9 cellular contexts compared by ENCODE assay signal in the genomic region with DNA sequence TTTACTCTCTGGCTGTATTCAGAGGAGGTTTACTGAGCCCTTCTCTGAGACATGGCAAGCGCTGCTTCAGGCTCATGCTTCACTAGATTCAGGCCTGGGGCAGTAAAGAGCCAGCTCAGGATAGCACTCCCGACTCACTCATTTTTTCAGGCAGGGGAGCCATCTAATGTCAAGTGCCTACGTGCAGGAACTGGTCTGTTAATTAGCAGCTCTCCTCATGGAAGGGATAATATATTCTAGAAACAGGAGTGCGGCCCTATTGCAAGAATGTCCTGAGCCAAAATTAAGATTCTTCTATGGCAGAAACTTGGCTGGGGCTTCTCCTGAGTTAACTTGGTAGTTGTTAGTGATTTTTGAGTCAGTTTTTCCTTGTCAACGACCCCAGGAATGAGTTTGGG.
DNase-seq lines count a peak whose midpoint lies in the region; TF ChIP-seq lines count a peak whose summit lies in the region.
"Had no signal": no experiment of that assay in that cellular context is flagged by ENCODE, and none has a peak within 500 bp of the region (broad histone marks: within the 10 kb centered on the region; RNA-seq: fewer than 3 reads in every experiment).

No MANE protein-coding gene starts in this region.

- TF ChIP-seq CTCF in AG04450 (IDR thresholded peaks at IDR 0.05; ENCODE audit: low read depth, low read length) = no peak

- H3K4me1 ChIP-seq in esophagus (ENCODE audit: control insufficient read depth in 2 of 2, insufficient read depth in 2 of 2, low read length in 1 of 2) (peaks cover 8 to 19% of the 10 kb centered on the region in 2 donors), muscle layer of duodenum (ENCODE audit: control insufficient read depth in 1 of 2, insufficient read depth in 2 of 2, low read length in 2 of 2) (peaks cover 14 to 41% of the 10 kb centered on the region in 2 donors)

- H3K9me3 Mint-ChIP-seq in activated T-cell treated with anti-CD3 and anti-CD28 coated beads, Interleukin-2, amount 50 U/mL, for 24 hours = no peaks in the 10 kb centered on the region

- POLR2A ChIA-PET in AG04450 (lab: Yijun Ruan, JAX) = interaction anchor here (0.7 to 1.6 kb wide), 7 partner anchors 9 to 341 kb away, joined by 3 to 6 read pairs (median 3); no protein-coding TSS in a partner anchor

- peak overlapping the region; percentile 100 for H3K27ac ChIP-seq in AG04450 (ENCODE audit: low read depth, low read length)
- peak overlapping the region; percentile 90 to 96 for H3K27ac ChIP-seq in esophagus (ENCODE audit: low read depth in 2 of 2, low read length in 1 of 2)
- peak overlapping the region; percentile 87 for H3K27ac ChIP-seq in muscle layer of duodenum (ENCODE audit: low read length)

- DNase-seq in AG04450 (ENCODE audit: low read depth, low spot score) (no peak), NCI-H345 (lab: John Stamatoyannopoulos, UW) (peak; percentile 63), cerebellar cortex (ENCODE audit: low spot score) (no peak), HuH-7.5 (ENCODE audit: low spot score) (no peak)
- DNase-seq in activated T-cell treated with anti-CD3 and anti-CD28 coated beads, Interleukin-2, amount 50 U/mL, for 24 hours = no peak
- no peak for DNase-seq in stimulated activated CD4-positive, alpha-beta T cell treated with anti-CD3 and anti-CD28 coated beads, Interleukin-4, amount 100 ng/mL, for 24 hours
- DNase-seq: CD4-positive, CD25-positive, alpha-beta regulatory T cell had no signal

- no peaks in the 10 kb centered on the region for H3K9me3 ChIP-seq in AG04450 (ENCODE audit: control insufficient read depth, insufficient read depth, low read length)
- no peaks in the 10 kb centered on the region for H3K9me3 ChIP-seq in esophagus (ENCODE audit: control insufficient read depth in 2 of 2, insufficient read depth in 1 of 2, low read depth in 1 of 2, low read length in 1 of 2)
- no peaks in the 10 kb centered on the region for H3K9me3 ChIP-seq in muscle layer of duodenum (ENCODE audit: control insufficient read depth in 1 of 2, low read length in 2 of 2)

- no peaks in the 10 kb centered on the region for H3K27me3 ChIP-seq in AG04450 (ENCODE audit: control insufficient read depth, insufficient read depth, low read length)
- no peaks in the 10 kb centered on the region for H3K27me3 ChIP-seq in esophagus (ENCODE audit: control insufficient read depth in 1 of 2, insufficient read depth in 2 of 2, low read length in 2 of 2)
- H3K27me3 ChIP-seq in muscle layer of duodenum (ENCODE audit: low read depth, low read length) = no peaks in the 10 kb centered on the region

- no peaks in the 10 kb centered on the region for H3K36me3 Mint-ChIP-seq in activated T-cell treated with anti-CD3 and anti-CD28 coated beads, Interleukin-2, amount 50 U/mL, for 24 hours (ENCODE audit: low read depth)
- H3K36me3 Mint-ChIP-seq: CD4-positive, CD25-positive, alpha-beta regulatory T cell had no signal

- 29 to 44% methylated on average over 5 of the region's 5 CpGs for WGBS in esophagus, 2 donors

- H3K4me3 Mint-ChIP-seq in activated T-cell treated with anti-CD3 and anti-CD28 coated beads, Interleukin-2, amount 50 U/mL, for 24 hours = no peak overlapping the region
- H3K4me3 Mint-ChIP-seq: CD4-positive, CD25-positive, alpha-beta regulatory T cell had no signal

- H3K27ac Mint-ChIP-seq in activated T-cell treated with anti-CD3 and anti-CD28 coated beads, Interleukin-2, amount 50 U/mL, for 24 hours = no peak overlapping the region
- H3K27ac Mint-ChIP-seq: CD4-positive, CD25-positive, alpha-beta regulatory T cell had no signal

- peaks cover 36% of the 10 kb centered on the region for H3K4me1 Mint-ChIP-seq in activated T-cell treated with anti-CD3 and anti-CD28 coated beads, Interleukin-2, amount 50 U/mL, for 24 hours (ENCODE audit: low read depth)
- H3K4me1 Mint-ChIP-seq: CD4-positive, CD25-positive, alpha-beta regulatory T cell had no signal

- H3K36me3 ChIP-seq in esophagus (ENCODE audit: control insufficient read depth in 2 of 2, insufficient read depth in 2 of 2, low read length in 1 of 2) (peaks cover 0 to 2% of the 10 kb centered on the region in 2 donors), muscle layer of duodenum (ENCODE audit: control insufficient read depth in 1 of 2, insufficient read depth in 2 of 2, low read length in 2 of 2) (no peaks in the 10 kb centered on the region)

- no peak overlapping the region for H3K4me3 ChIP-seq in AG04450 (ENCODE audit: low read depth, low read length)
- no peak overlapping the region for H3K4me3 ChIP-seq in esophagus (ENCODE audit: low read depth in 1 of 2, low read length in 2 of 2)
- peak overlapping the region in 1 of 2 donors; percentile 7 for H3K4me3 ChIP-seq in muscle layer of duodenum (ENCODE audit: low read depth in 1 of 2, low read length in 2 of 2)

- H3K27me3 Mint-ChIP-seq in activated T-cell treated with anti-CD3 and anti-CD28 coated beads, Interleukin-2, amount 50 U/mL, for 24 hours = peaks cover 41% of the 10 kb centered on the region

- CTCF ChIA-PET in AG04450 (lab: Charles Lee) = interaction anchor here (0.6 to 3.6 kb wide), 3 partner anchors 125 to 866 kb away, joined by 3 to 16 read pairs (median 15); no protein-coding TSS in a partner anchor
